Comparison of ENCODE assay signal across 17 cellular contexts in the genomic region with DNA sequence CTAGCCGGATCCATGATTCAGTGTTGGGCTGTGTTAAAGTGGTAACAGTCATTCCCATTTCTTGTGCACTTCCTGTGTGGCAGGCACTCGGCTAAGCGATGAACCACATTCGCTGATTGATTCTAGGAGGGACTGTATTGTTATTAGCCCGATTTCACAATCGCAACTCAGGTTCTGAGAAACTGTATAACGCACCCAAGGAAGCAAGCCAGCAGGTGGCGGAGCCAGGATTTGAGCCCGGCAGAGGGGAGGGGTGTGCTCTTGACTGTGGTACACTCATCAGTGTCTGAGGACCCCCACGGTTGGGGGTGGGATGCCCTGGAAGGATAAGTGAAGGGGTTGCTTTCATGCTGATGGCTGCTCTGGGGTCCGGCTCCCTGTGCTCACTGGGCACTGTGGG.
"Had no signal": no experiment of that assay in that cellular context is flagged by ENCODE, and none has a peak within 500 bp of the region (broad histone marks: within the 10 kb centered on the region; RNA-seq: fewer than 3 reads in every experiment).

No MANE protein-coding gene starts in this region.

- H3K4me1 Mint-ChIP-seq: nephron had no signal

- H3K4me3 Mint-ChIP-seq: dendritic cell treated with granulocyte-macrophage colony-stimulating factor and Interleukin-4, amounts not matched to agents 40 ng/mL and 50 ng/mL, for 4 days; nephron had no signal

- ATAC-seq: left lobe of liver, psoas muscle had no signal

- H3K9me3 ChIP-seq: ascending aorta, psoas muscle, sigmoid colon, upper lobe of left lung had no signal

- FAIRE-seq: TTC549 had no signal

- H3K4me3 ChIP-seq: ascending aorta, psoas muscle, sigmoid colon, upper lobe of left lung had no signal

- DNase-seq: activated CD4-positive, alpha-beta T cell treated with anti-CD3 and anti-CD28 coated beads, Interleukin-2, amount 50 U/mL, for 48 hours; activated CD4-positive, CD25-positive, alpha-beta regulatory T cell treated with anti-CD3 and anti-CD28 coated beads, Interleukin-2, amount 50 U/mL, for 72 hours; activated T-cell treated with anti-CD3 and anti-CD28 coated beads, Interleukin-2, amount 50 U/mL, for 48 hours; central memory CD4-positive, alpha-beta T cell; head of caudate nucleus; occipital lobe; psoas muscle; sigmoid colon; stimulated activated CD4-positive, alpha-beta T cell treated with anti-CD3 and anti-CD28 coated beads, Interleukin-2, amount 100 ng/mL, for 48 hours; stimulated activated naive CD4-positive, alpha-beta T cell treated with Interleukin-2 at 50 U/mL for 16 hours; T-helper 2 cell; upper lobe of left lung had no signal

- H3K27ac ChIP-seq: ascending aorta, psoas muscle, sigmoid colon, upper lobe of left lung had no signal

- H3K27me3 ChIP-seq: ascending aorta, sigmoid colon, upper lobe of left lung had no signal

- H3K27me3 Mint-ChIP-seq: dendritic cell treated with granulocyte-macrophage colony-stimulating factor and Interleukin-4, amounts not matched to agents 40 ng/mL and 50 ng/mL, for 4 days had no signal

- H3K27ac Mint-ChIP-seq: dendritic cell treated with granulocyte-macrophage colony-stimulating factor and Interleukin-4, amounts not matched to agents 40 ng/mL and 50 ng/mL, for 4 days; nephron had no signal

- H3K4me1 ChIP-seq: ascending aorta, psoas muscle, sigmoid colon, upper lobe of left lung had no signal

- H3K9me3 Mint-ChIP-seq: dendritic cell treated with granulocyte-macrophage colony-stimulating factor and Interleukin-4, amounts not matched to agents 40 ng/mL and 50 ng/mL, for 4 days; nephron had no signal
